ENCODE assay signal across 1 cellular context in the genomic region with DNA sequence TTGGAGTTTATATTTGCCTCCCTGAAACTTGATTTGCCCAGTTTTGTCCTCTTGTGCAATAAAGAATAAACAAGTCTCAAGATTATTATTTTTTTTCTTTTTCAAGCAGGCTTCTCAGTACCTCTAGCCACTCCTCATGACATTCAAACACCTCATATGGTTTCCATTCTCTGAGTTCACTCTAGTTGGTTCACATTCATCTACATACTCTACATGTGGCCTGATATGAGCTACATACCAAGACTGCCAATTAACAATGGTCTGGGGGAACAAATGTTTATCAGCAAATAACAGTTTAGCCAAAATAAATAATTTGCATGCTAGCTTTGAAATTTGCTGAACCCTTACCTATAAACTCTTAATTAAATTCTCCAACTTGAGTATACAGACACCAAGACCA.
TF ChIP-seq lines count a peak whose summit lies in the region.

No MANE protein-coding gene starts in this region.

TF ChIP-seq in GM23338, 12 proteins besides CTCF, POLR2A, EP300 and RAD21 (continued from another document):
- TF ChIP-seq, protein P1, sequence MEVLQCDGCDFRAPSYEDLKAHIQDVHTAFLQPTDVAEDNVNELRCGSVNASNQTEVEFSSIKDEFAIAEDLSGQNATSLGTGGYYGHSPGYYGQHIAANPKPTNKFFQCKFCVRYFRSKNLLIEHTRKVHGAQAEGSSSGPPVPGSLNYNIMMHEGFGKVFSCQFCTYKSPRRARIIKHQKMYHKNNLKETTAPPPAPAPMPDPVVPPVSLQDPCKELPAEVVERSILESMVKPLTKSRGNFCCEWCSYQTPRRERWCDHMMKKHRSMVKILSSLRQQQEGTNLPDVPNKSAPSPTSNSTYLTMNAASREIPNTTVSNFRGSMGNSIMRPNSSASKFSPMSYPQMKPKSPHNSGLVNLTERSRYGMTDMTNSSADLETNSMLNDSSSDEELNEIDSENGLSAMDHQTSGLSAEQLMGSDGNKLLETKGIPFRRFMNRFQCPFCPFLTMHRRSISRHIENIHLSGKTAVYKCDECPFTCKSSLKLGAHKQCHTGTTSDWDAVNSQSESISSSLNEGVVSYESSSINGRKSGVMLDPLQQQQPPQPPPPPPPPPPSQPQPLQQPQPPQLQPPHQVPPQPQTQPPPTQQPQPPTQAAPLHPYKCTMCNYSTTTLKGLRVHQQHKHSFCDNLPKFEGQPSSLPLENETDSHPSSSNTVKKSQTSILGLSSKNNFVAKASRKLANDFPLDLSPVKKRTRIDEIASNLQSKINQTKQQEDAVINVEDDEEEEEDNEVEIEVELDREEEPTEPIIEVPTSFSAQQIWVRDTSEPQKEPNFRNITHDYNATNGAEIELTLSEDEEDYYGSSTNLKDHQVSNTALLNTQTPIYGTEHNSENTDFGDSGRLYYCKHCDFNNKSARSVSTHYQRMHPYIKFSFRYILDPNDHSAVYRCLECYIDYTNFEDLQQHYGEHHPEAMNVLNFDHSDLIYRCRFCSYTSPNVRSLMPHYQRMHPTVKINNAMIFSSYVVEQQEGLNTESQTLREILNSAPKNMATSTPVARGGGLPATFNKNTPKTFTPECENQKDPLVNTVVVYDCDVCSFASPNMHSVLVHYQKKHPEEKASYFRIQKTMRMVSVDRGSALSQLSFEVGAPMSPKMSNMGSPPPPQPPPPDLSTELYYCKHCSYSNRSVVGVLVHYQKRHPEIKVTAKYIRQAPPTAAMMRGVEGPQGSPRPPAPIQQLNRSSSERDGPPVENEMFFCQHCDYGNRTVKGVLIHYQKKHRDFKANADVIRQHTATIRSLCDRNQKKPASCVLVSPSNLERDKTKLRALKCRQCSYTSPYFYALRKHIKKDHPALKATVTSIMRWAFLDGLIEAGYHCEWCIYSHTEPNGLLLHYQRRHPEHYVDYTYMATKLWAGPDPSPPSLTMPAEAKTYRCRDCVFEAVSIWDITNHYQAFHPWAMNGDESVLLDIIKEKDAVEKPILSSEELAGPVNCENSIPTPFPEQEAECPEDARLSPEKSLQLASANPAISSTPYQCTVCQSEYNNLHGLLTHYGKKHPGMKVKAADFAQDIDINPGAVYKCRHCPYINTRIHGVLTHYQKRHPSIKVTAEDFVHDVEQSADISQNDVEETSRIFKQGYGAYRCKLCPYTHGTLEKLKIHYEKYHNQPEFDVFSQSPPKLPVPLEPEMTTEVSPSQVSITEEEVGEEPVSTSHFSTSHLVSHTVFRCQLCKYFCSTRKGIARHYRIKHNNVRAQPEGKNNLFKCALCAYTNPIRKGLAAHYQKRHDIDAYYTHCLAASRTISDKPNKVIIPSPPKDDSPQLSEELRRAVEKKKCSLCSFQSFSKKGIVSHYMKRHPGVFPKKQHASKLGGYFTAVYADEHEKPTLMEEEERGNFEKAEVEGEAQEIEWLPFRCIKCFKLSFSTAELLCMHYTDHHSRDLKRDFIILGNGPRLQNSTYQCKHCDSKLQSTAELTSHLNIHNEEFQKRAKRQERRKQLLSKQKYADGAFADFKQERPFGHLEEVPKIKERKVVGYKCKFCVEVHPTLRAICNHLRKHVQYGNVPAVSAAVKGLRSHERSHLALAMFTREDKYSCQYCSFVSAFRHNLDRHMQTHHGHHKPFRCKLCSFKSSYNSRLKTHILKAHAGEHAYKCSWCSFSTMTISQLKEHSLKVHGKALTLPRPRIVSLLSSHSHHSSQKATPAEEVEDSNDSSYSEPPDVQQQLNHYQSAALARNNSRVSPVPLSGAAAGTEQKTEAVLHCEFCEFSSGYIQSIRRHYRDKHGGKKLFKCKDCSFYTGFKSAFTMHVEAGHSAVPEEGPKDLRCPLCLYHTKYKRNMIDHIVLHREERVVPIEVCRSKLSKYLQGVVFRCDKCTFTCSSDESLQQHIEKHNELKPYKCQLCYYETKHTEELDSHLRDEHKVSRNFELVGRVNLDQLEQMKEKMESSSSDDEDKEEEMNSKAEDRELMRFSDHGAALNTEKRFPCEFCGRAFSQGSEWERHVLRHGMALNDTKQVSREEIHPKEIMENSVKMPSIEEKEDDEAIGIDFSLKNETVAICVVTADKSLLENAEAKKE (CRISPR knock-in tag; IDR thresholded peaks at IDR 0.05), result no peak
- TF ChIP-seq JUNB (IDR thresholded peaks at IDR 0.05; ENCODE audit: unreplicated experiment), result no peak
- TF ChIP-seq EZH2phosphoT487 (IDR thresholded peaks at IDR 0.05; ENCODE audit: unreplicated experiment), result no peak
- no peak for TF ChIP-seq NANOG (IDR thresholded peaks at IDR 0.05; ENCODE audit: borderline replicate concordance)
- no peak for TF ChIP-seq ZNF114 (CRISPR knock-in tag; IDR thresholded peaks at IDR 0.05)
- no peak for TF ChIP-seq CREB1 (CRISPR knock-in tag; IDR thresholded peaks at IDR 0.05; ENCODE audit: low read depth)
- TF ChIP-seq STAT1 (IDR thresholded peaks at IDR 0.05; ENCODE audit: unreplicated experiment), result no peak
TF ChIP-seq in GM23338: peak in this region for 0.
